In genomic region chr12:109092484-109093021, GRCh38 we compare ENCODE assay signal across 8 cellular contexts. TPM values are rescaled to one million over a fixed set of nuclear protein-coding genes. Genes with fewer than 3 reads are reported as not detected.
DNase-seq lines count a peak whose midpoint lies in the region; ATAC-seq, FAIRE-seq and TF ChIP-seq lines count a peak whose summit lies in the region.

No MANE protein-coding gene starts in this region.

- no peak overlapping the region for H3K27ac ChIP-seq in IMR-90 (ENCODE audit: insufficient read depth, low read length)

- H3K9ac ChIP-seq in IMR-90 (ENCODE audit: low read depth, low read length) = peak overlapping the region; percentile 71

- H4K8ac ChIP-seq in IMR-90 (ENCODE audit: low read depth in 2 of 2, low read length in 2 of 2) = peak overlapping the region; percentile 86 to 98

- H3K9me1 ChIP-seq in IMR-90 (ENCODE audit: insufficient read depth, low read length) = 0 out of 2 replicates have a peak, but pooled peaks cover 5% of the 10 kb centered on the region

- intact Hi-C loops in IMR-90 (cut with micrococcal nuclease) = loop anchor here (1.0 to 10.0 kb wide), 8 partner anchors 138 to 529 kb away; partner anchors contain the start of genes CORO1C and SSH1
- intact Hi-C loops in MCF 10A (cut with micrococcal nuclease) = loop anchor here (1.0 to 10.0 kb wide), 6 partner anchors 138 to 1100 kb away; partner anchors contain the start of gene SSH1

- H2AK9ac ChIP-seq in IMR-90 (replicated peaks; ENCODE audit: low read depth, low read length, poor library complexity) = peak overlapping the region; percentile 93

- H4K5ac ChIP-seq in IMR-90 (ENCODE audit: low read depth, low read length) = peak overlapping the region; percentile 82

- H3K14ac ChIP-seq in IMR-90 (replicated peaks; ENCODE audit: low read depth, low read length) = peak overlapping the region; percentile 69; the same call in 1 of the 2 replicates

- no peaks in the 10 kb centered on the region for H3K9me3 ChIP-seq in IMR-90 (ENCODE audit: control insufficient read depth, insufficient read depth, low read length)

- no peaks in the 10 kb centered on the region for H3K9me3 Mint-ChIP-seq in MCF 10A (ENCODE audit: unreplicated experiment)
- no peaks in the 10 kb centered on the region for H3K9me3 Mint-ChIP-seq in naive B cell

- peaks cover 48% of the 10 kb centered on the region for H3K36me3 Mint-ChIP-seq in MCF 10A (ENCODE audit: insufficient read depth, unreplicated experiment)
- H3K36me3 Mint-ChIP-seq in naive B cell = no peaks in the 10 kb centered on the region

- dilution Hi-C loops in IMR-90 (cut with HindIII; ENCODE audit: low sequenced_read_pairs, unreplicated experiment) = no loop called here

- peak overlapping the region; percentile 53 for H2AK5ac ChIP-seq in IMR-90 (ENCODE audit: low read depth, low read length)

- H3K4me2 ChIP-seq in IMR-90 (ENCODE audit: low read depth, low read length) = peak overlapping the region; percentile 84

- 75% methylated on average over 2 of the region's 6 CpGs; no CpG with 5 or more reads in 1 of the 2 experiments for WGBS in IMR-90 (ENCODE audit: extremely low coverage in 2 of 2, insufficient read length in 1 of 2), 2 experiments

- H3K79me1 ChIP-seq in IMR-90 (ENCODE audit: low read depth in 1 of 2, low read length in 2 of 2) = peaks cover 10 to 19% of the 10 kb centered on the region in 2 experiments

- H3K4me1 Mint-ChIP-seq in MCF 10A (ENCODE audit: insufficient read depth, unreplicated experiment) (peaks cover 22% of the 10 kb centered on the region), naive B cell (peaks cover 19 to 35% (median 30%) of the 10 kb centered on the region in 3 donors)

- peak overlapping the region; percentile 83 for H3K4me3 Mint-ChIP-seq in MCF 10A (ENCODE audit: unreplicated experiment)
- H3K4me3 Mint-ChIP-seq in naive B cell = peak overlapping the region; percentile 75 to 95 (median 91)

- in situ Hi-C loops in IMR-90 (cut with MboI; ENCODE audit: low sequenced_read_pairs) = loop anchor here (5.0 to 25.0 kb wide), 3 partner anchors 288 to 530 kb away; partner anchors contain the start of genes ISCU, SART3 and SELPLG

- H3K27me3 Mint-ChIP-seq in MCF 10A (ENCODE audit: insufficient read depth, unreplicated experiment) = no peaks in the 10 kb centered on the region
- H3K27me3 Mint-ChIP-seq in naive B cell = no peaks in the 10 kb centered on the region

- BruUV-seq in IMR-90 (replicated peaks; lab: Mats Ljungman, UMichigan) (no TSS peak), MCF 10A (replicated peaks; lab: Mats Ljungman, UMichigan) (no TSS peak)

- peak overlapping the region; percentile 84; the same call in 1 of the 2 replicates for H3K4ac ChIP-seq in IMR-90 (ENCODE audit: low read depth, low read length)

- H2BK20ac ChIP-seq in IMR-90 (ENCODE audit: low read depth, low read length) = no peak overlapping the region

- no peaks in the 10 kb centered on the region for H4K20me1 ChIP-seq in IMR-90 (ENCODE audit: insufficient read depth, low read length)

- peak overlapping the region; percentile 95 for H2AFZ ChIP-seq in IMR-90 (replicated peaks; ENCODE audit: low read length, poor library complexity)

- FAIRE-seq in frontal cortex (lab: Jason Lieb, UNC) = no peak

- no peaks in the 10 kb centered on the region for H3K27me3 ChIP-seq in IMR-90 (ENCODE audit: control insufficient read depth, insufficient read depth, low read length)

- H3K36me3 ChIP-seq in IMR-90 (ENCODE audit: control insufficient read depth, insufficient read depth, low read length) = peaks cover 7% of the 10 kb centered on the region

- TF ChIP-seq CTCF in AG09309 (IDR thresholded peaks at IDR 0.05; ENCODE audit: control insufficient read depth, insufficient read depth, low read depth, low read length, missing control alignments) (no peak), IMR-90 (conservative IDR thresholded peaks at IDR 0.05; ENCODE audit: low read depth, low read length) (no peak), MCF 10A (IDR thresholded peaks at IDR 0.05; ENCODE audit: unreplicated experiment) (no peak)

- H3K27ac Mint-ChIP-seq in MCF 10A (ENCODE audit: low read depth, unreplicated experiment) = peak overlapping the region; percentile 85
- H3K27ac Mint-ChIP-seq in naive B cell = peak overlapping the region; percentile 91 to 97 (median 95)

- H3K4me3 ChIP-seq in AG09309 (ENCODE audit: control insufficient read depth, low read depth, low read length) (peak overlapping the region; percentile 52), IMR-90 (ENCODE audit: insufficient read depth, low read depth, low read length) (peak overlapping the region; percentile 57)

- POLR2A ChIA-PET in IMR-90 (lab: Charles Lee; ENCODE audit: unreplicated experiment) (no interaction called here), MCF 10A (lab: Yijun Ruan, JAX) (interaction anchor here (0.6 to 2.6 kb wide), 18 partner anchors 9 to 577 kb away, joined by 3 to 15 read pairs (median 4); partner anchors contain the start of genes ISCU, SART3 and SSH1), HEK293T (lab: Yijun Ruan, JAX) (interaction anchor here (0.6 to 1.6 kb wide), 4 partner anchors 8 to 234 kb away, joined by 3 read pairs; no protein-coding TSS in a partner anchor)

- peaks cover 7% of the 10 kb centered on the region for H3K4me1 ChIP-seq in IMR-90 (ENCODE audit: control insufficient read depth, insufficient read depth, low read length)

- H3K56ac ChIP-seq in IMR-90 (ENCODE audit: extremely low read depth, insufficient read depth, low read length) = no peak overlapping the region

- CTCF ChIA-PET in IMR-90 (lab: Yijun Ruan, JAX) (interaction anchor here (0.6 to 0.8 kb wide), 3 partner anchors 15 to 426 kb away, joined by 3 read pairs; no protein-coding TSS in a partner anchor), MCF 10A (lab: Yijun Ruan, JAX) (interaction anchor here (0.6 to 2.0 kb wide), 25 partner anchors 8 to 1930 kb away, joined by 3 to 7 read pairs (median 3); partner anchors contain the start of gene SSH1), HEK293T (lab: Yijun Ruan, JAX) (interaction anchor here (0.8 to 1.1 kb wide), 2 partner anchors 142 to 207 kb away, joined by 3 to 4 read pairs; no protein-coding TSS in a partner anchor)

- 0 out of 2 replicates have a peak overlapping the region, but pooled peaks have one; percentile 78 for H3K23ac ChIP-seq in IMR-90 (ENCODE audit: low read depth, low read length)

- H2BK120ac ChIP-seq in IMR-90 (ENCODE audit: low read depth, low read length) = no peak overlapping the region

- ATAC-seq in IMR-90 (ENCODE audit: low read depth) (no peak), naive B cell (ENCODE audit: low read depth in 2 of 2) (no peak)

- no peak for TF ChIP-seq RAD21 in IMR-90 (IDR thresholded peaks at IDR 0.05; ENCODE audit: low read length)

- no peak for TF ChIP-seq POLR2A in IMR-90 (IDR thresholded peaks at IDR 0.05; ENCODE audit: low read depth, low read length)

- no peak overlapping the region for H3K18ac ChIP-seq in IMR-90 (ENCODE audit: low read depth, low read length)

- no peak overlapping the region for H2BK5ac ChIP-seq in IMR-90 (ENCODE audit: low read depth, low read length, poor library complexity, severe bottlenecking)

- H2BK15ac ChIP-seq in IMR-90 (ENCODE audit: low read depth, low read length) = no peak overlapping the region

- no peak for DNase-seq in AG09309 (ENCODE audit: low read depth)
- DNase-seq in IMR-90 = no peak
- DNase-seq in MCF 10A (ENCODE audit: unreplicated experiment) = peak; percentile 25
- no peak for DNase-seq in naive B cell
- DNase-seq in HEK293T (ENCODE audit: extremely low spot score) = no peak
- no peak for DNase-seq in activated gamma-delta T cell (lab: John Stamatoyannopoulos, UW)
- no peak for DNase-seq in NOMO-1 (lab: John Stamatoyannopoulos, UW; ENCODE audit: unreplicated experiment in 2 of 2)
- no peak for DNase-seq in frontal cortex (ENCODE audit: low spot score in 2 of 2)

- peak overlapping the region; percentile 74 for H4K91ac ChIP-seq in IMR-90 (ENCODE audit: insufficient read depth, low read depth, low read length)

TF ChIP-seq in HEK293T, 16 proteins besides CTCF, POLR2A, EP300 and RAD21 (continues in another document):
- TF ChIP-seq SUZ12 (IDR thresholded peaks at IDR 0.05) (no peak), LEF1 (IDR thresholded peaks at IDR 0.05; ENCODE audit: borderline replicate concordance) (no peak), FOXM1 (IDR thresholded peaks at IDR 0.05; ENCODE audit: borderline replicate concordance) (no peak), BHLHE40 (IDR thresholded peaks at IDR 0.05; ENCODE audit: borderline replicate concordance) (no peak), FOXA1 (IDR thresholded peaks at IDR 0.05) (no peak), SP1 (IDR thresholded peaks at IDR 0.05) (no peak), ELF4 (IDR thresholded peaks at IDR 0.05) (no peak), FOXK2 (IDR thresholded peaks at IDR 0.05) (no peak), ARNT (IDR thresholded peaks at IDR 0.05) (no peak), L3MBTL2 (conservative IDR thresholded peaks at IDR 0.05) (no peak), HDGF (IDR thresholded peaks at IDR 0.05; ENCODE audit: borderline replicate concordance) (no peak)

RNA-seq across cellular contexts. Expression of gene ALKBH2, which starts 0.7 kb away (rescaled TPM):
- total RNA-seq in IMR-90 (2012; rRNA removed) = 14.9 and 18.3 TPM in 2 replicates
- polyA plus RNA-seq in IMR-90 (2012; rRNA removed) = 14.1 and 17.8 TPM in 2 replicates
- 8.6 and 11.2 TPM in 2 replicates for polyA plus RNA-seq in IMR-90 (2012; cell fraction: cytosol; rRNA removed)
- 20.8 and 47.9 TPM in 2 replicates for polyA plus RNA-seq in IMR-90 (2012; cell fraction: nucleus; rRNA removed; ENCODE audit: low replicate concordance)
- 38.9 and 48.9 TPM in 2 replicates for total RNA-seq in MCF 10A (2022)
- polyA plus RNA-seq in naive B cell (ENCODE audit: low read depth in 6 of 6) = 10 to 100 TPM; 12.3 to 20.8 (median 17.7) TPM
- 31.4 TPM for total RNA-seq in frontal cortex

RNA-seq across cellular contexts. Expression of gene UNG, which starts 4.8 kb away (rescaled TPM):
- total RNA-seq in IMR-90 (2012; rRNA removed) (13.1 and 13.3 TPM in 2 replicates), MCF 10A (2022) (10.7 and 13.8 TPM in 2 replicates), frontal cortex (28.5 TPM)
- polyA plus RNA-seq in IMR-90 (2012; rRNA removed) (14.5 and 16.0 TPM in 2 replicates), naive B cell (ENCODE audit: low read depth in 6 of 6) (10 to 100 TPM; 13.7 to 25.7 (median 23.1) TPM)
- polyA plus RNA-seq in IMR-90 (2012; cell fraction: cytosol; rRNA removed) = 7.7 and 16.7 TPM in 2 replicates
- polyA plus RNA-seq in IMR-90 (2012; cell fraction: nucleus; rRNA removed; ENCODE audit: low replicate concordance) = 4.3 and 7.7 TPM in 2 replicates

RNA-seq across cellular contexts. Expression of gene ACACB, which starts 23.8 kb away (rescaled TPM):
- total RNA-seq in IMR-90 (2012; rRNA removed) (1.1 and 2.0 TPM in 2 replicates), MCF 10A (2022) (1.0 and 1.3 TPM in 2 replicates), frontal cortex (4.9 TPM)
- polyA plus RNA-seq in IMR-90 (2012; rRNA removed) (1.3 and 2.1 TPM in 2 replicates), naive B cell (ENCODE audit: low read depth in 6 of 6) (1 to 10 TPM in 5 of 6 donors, not detected in 1; 1.3 to 4.8 (median 4.0) TPM)
- 0.87 and 1.3 TPM in 2 replicates for polyA plus RNA-seq in IMR-90 (2012; cell fraction: cytosol; rRNA removed)
- 3.0 and 3.9 TPM in 2 replicates for polyA plus RNA-seq in IMR-90 (2012; cell fraction: nucleus; rRNA removed; ENCODE audit: low replicate concordance)

RNA-seq across cellular contexts. Expression of gene USP30, which starts 40.2 kb away (rescaled TPM):
- total RNA-seq in IMR-90 (2012; rRNA removed) = 8.9 and 10.4 TPM in 2 replicates
- 9.9 and 11.2 TPM in 2 replicates for polyA plus RNA-seq in IMR-90 (2012; rRNA removed)
- 7.6 and 10.4 TPM in 2 replicates for polyA plus RNA-seq in IMR-90 (2012; cell fraction: cytosol; rRNA removed)
- 23.8 and 26.5 TPM in 2 replicates for polyA plus RNA-seq in IMR-90 (2012; cell fraction: nucleus; rRNA removed; ENCODE audit: low replicate concordance)
- total RNA-seq in MCF 10A (2022) = 4.0 and 7.0 TPM in 2 replicates
- polyA plus RNA-seq in naive B cell (ENCODE audit: low read depth in 6 of 6) = 10 to 100 TPM in 4 of 6 donors, 1 to 10 TPM in 2; 3.7 to 16.3 (median 12.4) TPM
- total RNA-seq in frontal cortex = 22.0 TPM
